Comparison of ENCODE assay signal across 14 cellular contexts in genomic region chr9:132144708-132145365, GRCh38. TPM values are rescaled to one million over a fixed set of nuclear protein-coding genes. Genes with fewer than 3 reads are reported as not detected.
DNase-seq lines count a peak whose midpoint lies in the region; ATAC-seq lines count a peak whose summit lies in the region.
"Had no signal": no experiment of that assay in that cellular context is flagged by ENCODE, and none has a peak within 500 bp of the region (broad histone marks: within the 10 kb centered on the region; RNA-seq: fewer than 3 reads in every experiment).

No MANE protein-coding gene starts in this region.

- H3K9me3 Mint-ChIP-seq in activated CD4-positive, alpha-beta T cell treated with anti-CD3 and anti-CD28 coated beads, Interleukin-2, amount 10 ng/mL, durations not matched to agents 24 days and 14 days, result no peaks in the 10 kb centered on the region
- peaks cover 2% of the 10 kb centered on the region for H3K9me3 Mint-ChIP-seq in activated CD4-positive, alpha-beta memory T cell treated with anti-CD3 and anti-CD28 coated beads for 36 hours
- H3K9me3 Mint-ChIP-seq: central memory CD8-positive, alpha-beta T cell; type B pancreatic cell had no signal

- H3K27ac Mint-ChIP-seq in activated CD4-positive, alpha-beta T cell treated with anti-CD3 and anti-CD28 coated beads, Interleukin-2, amount 10 ng/mL, durations not matched to agents 24 days and 14 days, result peak overlapping the region; percentile 79
- peak overlapping the region; percentile 73 for H3K27ac Mint-ChIP-seq in activated CD4-positive, alpha-beta memory T cell treated with anti-CD3 and anti-CD28 coated beads for 36 hours
- H3K27ac Mint-ChIP-seq: type B pancreatic cell had no signal

- H3K4me3 Mint-ChIP-seq in activated CD4-positive, alpha-beta T cell treated with anti-CD3 and anti-CD28 coated beads, Interleukin-2, amount 10 ng/mL, durations not matched to agents 24 days and 14 days, result no peak overlapping the region
- H3K4me3 Mint-ChIP-seq in activated CD4-positive, alpha-beta memory T cell treated with anti-CD3 and anti-CD28 coated beads for 36 hours, result no peak overlapping the region
- H3K4me3 Mint-ChIP-seq: central memory CD8-positive, alpha-beta T cell; type B pancreatic cell had no signal

- CTCF ChIA-PET in activated CD4-positive, alpha-beta memory T cell treated with anti-CD3 and anti-CD28 coated beads for 36 hours (lab: Charles Lee), result interaction anchor here (0.8 to 1.1 kb wide), 2 partner anchors 21 to 24 kb away, joined by 3 read pairs; no protein-coding TSS in a partner anchor

- POLR2A ChIA-PET in activated CD4-positive, alpha-beta memory T cell treated with anti-CD3 and anti-CD28 coated beads for 36 hours (lab: Charles Lee), result no interaction called here

- H3K27me3 Mint-ChIP-seq in activated CD4-positive, alpha-beta T cell treated with anti-CD3 and anti-CD28 coated beads, Interleukin-2, amount 10 ng/mL, durations not matched to agents 24 days and 14 days, result peaks cover 46% of the 10 kb centered on the region
- peaks cover 67% of the 10 kb centered on the region for H3K27me3 Mint-ChIP-seq in activated CD4-positive, alpha-beta memory T cell treated with anti-CD3 and anti-CD28 coated beads for 36 hours

- ATAC-seq in GM21360 (IDR thresholded peaks at IDR 0.05; ENCODE audit: unreplicated experiment), result no peak

- intact Hi-C loops in activated CD4-positive, alpha-beta T cell treated with anti-CD3 and anti-CD28 coated beads, Interleukin-2, amount 10 ng/mL, durations not matched to agents 24 days and 14 days (cut with micrococcal nuclease), result loop anchor here (1.0 kb wide), 1 partner anchor 19 kb away; no protein-coding TSS in a partner anchor
- intact Hi-C loops in activated CD4-positive, alpha-beta memory T cell treated with anti-CD3 and anti-CD28 coated beads for 36 hours (cut with micrococcal nuclease), result loop anchor here (5.0 kb wide), 2 partner anchors 68 to 138 kb away; partner anchors contain the start of gene MED27

- DNase-seq in activated CD4-positive, alpha-beta T cell treated with anti-CD3 and anti-CD28 coated beads, Interleukin-2, amount 10 ng/mL, durations not matched to agents 24 days and 14 days, result peak; percentile 70
- DNase-seq in activated CD4-positive, alpha-beta T cell treated with anti-CD3 and anti-CD28 coated beads, Interleukin-2, amount 50 U/mL, for 4 hours, result no peak
- DNase-seq in HCEC 1CT (peak; percentile 65), iris pigment epithelial cell (ENCODE audit: low read depth) (peak; percentile 86), nucleus accumbens (lab: John Stamatoyannopoulos, UW) (no peak)
- peak; percentile 65 for DNase-seq in activated CD4-positive, alpha-beta memory T cell treated with anti-CD3 and anti-CD28 coated beads for 36 hours
- no peak for DNase-seq in NK-92 treated with Interleukin-12 subunit alpha and Interleukin-12 subunit beta, amount 100 ng/mL, for 24 hours (lab: John Stamatoyannopoulos, UW)
- DNase-seq: NCI-H1105 treated with DMSO at 0.1 percent for 48 hours, NCI-H526, SHP77 had no signal

- no peaks in the 10 kb centered on the region for H3K36me3 Mint-ChIP-seq in activated CD4-positive, alpha-beta T cell treated with anti-CD3 and anti-CD28 coated beads, Interleukin-2, amount 10 ng/mL, durations not matched to agents 24 days and 14 days (ENCODE audit: low read depth)
- no peaks in the 10 kb centered on the region for H3K36me3 Mint-ChIP-seq in activated CD4-positive, alpha-beta memory T cell treated with anti-CD3 and anti-CD28 coated beads for 36 hours
- H3K36me3 Mint-ChIP-seq: type B pancreatic cell had no signal

- peaks cover 19% of the 10 kb centered on the region for H3K4me1 Mint-ChIP-seq in activated CD4-positive, alpha-beta T cell treated with anti-CD3 and anti-CD28 coated beads, Interleukin-2, amount 10 ng/mL, durations not matched to agents 24 days and 14 days
- peaks cover 18% of the 10 kb centered on the region for H3K4me1 Mint-ChIP-seq in activated CD4-positive, alpha-beta memory T cell treated with anti-CD3 and anti-CD28 coated beads for 36 hours (ENCODE audit: low read depth)

RNA-seq across cellular contexts. Expression of gene NTNG2, which starts 17.0 kb away (rescaled TPM):
- 1.6 and 1.7 TPM in 2 replicates for total RNA-seq in activated CD4-positive, alpha-beta T cell treated with anti-CD3 and anti-CD28 coated beads, Interleukin-2, amount 10 ng/mL, durations not matched to agents 24 days and 14 days
- total RNA-seq in activated CD4-positive, alpha-beta memory T cell treated with anti-CD3 and anti-CD28 coated beads for 36 hours, result 1 to 10 TPM in 1 of 2 experiments, under 1 TPM in 1; 0.77 to 1.4 TPM
- total RNA-seq: epithelial cell of proximal tubule had no signal

Comparison
In these comparisons a context has a peak if more than half of its experiments do, and no peak if none do; other contexts are left out.
1. DNase-seq: peak in activated CD4-positive, alpha-beta T cell treated with anti-CD3 and anti-CD28 coated beads, Interleukin-2, amount 10 ng/mL, durations not matched to agents 24 days and 14 days (single experiment), HCEC 1CT (single experiment), activated CD4-positive, alpha-beta memory T cell treated with anti-CD3 and anti-CD28 coated beads for 36 hours (single experiment) and iris pigment epithelial cell (single experiment); none in activated CD4-positive, alpha-beta T cell treated with anti-CD3 and anti-CD28 coated beads, Interleukin-2, amount 50 U/mL, for 4 hours (0 of 2), NK-92 treated with Interleukin-12 subunit alpha and Interleukin-12 subunit beta, amount 100 ng/mL, for 24 hours (single experiment) and nucleus accumbens (0 of 56).